9 cellular contexts compared by ENCODE assay signal in genomic region chr7:141738592-141739013, GRCh38. TPM values are rescaled to one million over a fixed set of nuclear protein-coding genes. Genes with fewer than 3 reads are reported as not detected.
DNase-seq lines count a peak whose midpoint lies in the region; ATAC-seq, FAIRE-seq and TF ChIP-seq lines count a peak whose summit lies in the region.
"Had no signal": no experiment of that assay in that cellular context is flagged by ENCODE, and none has a peak within 500 bp of the region (broad histone marks: within the 10 kb centered on the region; RNA-seq: fewer than 3 reads in every experiment).

No MANE protein-coding gene starts in this region.

- intact Hi-C loops in activated T-helper 2 cell treated with anti-CD3 and anti-CD28 coated beads, Interferon-gamma antibody, Interleukin-2, Interleukin-4, amounts not matched to agents 10 μg/mL and 5 μg/mL and 100 μg/mL, durations not matched to agents 14 hours and 24 hours and 36 hours (cut with micrococcal nuclease): loop anchor here (1.0 to 5.0 kb wide), 6 partner anchors 36 to 1069 kb away; partner anchors contain the start of genes AGK, BRAF and DENND11
- intact Hi-C loops in thyroid gland (cut with DNase I): loop anchor here (10.0 kb wide), 1 partner anchor 84 kb away; no protein-coding TSS in a partner anchor

- H3K36me3 ChIP-seq in kidney epithelial cell (ENCODE audit: control insufficient read depth, insufficient read depth, low read length): peaks cover 4% of the 10 kb centered on the region
- H3K36me3 ChIP-seq in thyroid gland: peaks cover 24 to 27% of the 10 kb centered on the region in 2 donors

- no peaks in the 10 kb centered on the region for H3K27me3 Mint-ChIP-seq in activated CD8-positive, alpha-beta memory T cell treated with anti-CD3 and anti-CD28 coated beads, Interleukin-2, amount 10 ng/mL, durations not matched to agents 7 days and 5 days
- no peaks in the 10 kb centered on the region for H3K27me3 Mint-ChIP-seq in activated T-helper 2 cell treated with anti-CD3 and anti-CD28 coated beads, Interferon-gamma antibody, Interleukin-2, Interleukin-4, amounts not matched to agents 10 μg/mL and 5 μg/mL and 100 μg/mL, durations not matched to agents 14 hours and 24 hours and 36 hours (ENCODE audit: low read depth)

- no peak for TF ChIP-seq POLR2A in thyroid gland (IDR thresholded peaks at IDR 0.05)
- no peak for TF ChIP-seq POLR2A in H54 (IDR thresholded peaks at IDR 0.05; ENCODE audit: low read depth, low read length)

- no peak for ATAC-seq in activated CD8-positive, alpha-beta memory T cell treated with anti-CD3 and anti-CD28 coated beads, Interleukin-2, amount 10 ng/mL, durations not matched to agents 7 days and 5 days

- H3K4me1 Mint-ChIP-seq in activated CD8-positive, alpha-beta memory T cell treated with anti-CD3 and anti-CD28 coated beads, Interleukin-2, amount 10 ng/mL, durations not matched to agents 7 days and 5 days: peaks cover 41% of the 10 kb centered on the region
- peaks cover 23% of the 10 kb centered on the region for H3K4me1 Mint-ChIP-seq in activated T-helper 2 cell treated with anti-CD3 and anti-CD28 coated beads, Interferon-gamma antibody, Interleukin-2, Interleukin-4, amounts not matched to agents 10 μg/mL and 5 μg/mL and 100 μg/mL, durations not matched to agents 14 hours and 24 hours and 36 hours (ENCODE audit: low read depth)

- no peaks in the 10 kb centered on the region for H3K9me3 ChIP-seq in thyroid gland

- peak overlapping the region; percentile 56 for H3K4me3 ChIP-seq in kidney epithelial cell (ENCODE audit: low read depth, low read length)
- peak overlapping the region; percentile 37 to 84 (median 79) for H3K4me3 ChIP-seq in thyroid gland (replicated peaks in 1 of 3)

- WGBS in thyroid gland, 2 donors: 1 to 2% methylated on average over 6 of the region's 6 CpGs

- CTCF ChIA-PET in activated CD8-positive, alpha-beta memory T cell treated with anti-CD3 and anti-CD28 coated beads, Interleukin-2, amount 10 ng/mL, durations not matched to agents 7 days and 5 days (lab: Charles Lee): interaction anchor here (0.9 to 3.3 kb wide), 28 partner anchors 10 to 726 kb away, joined by 3 to 51 read pairs (median 6); partner anchors contain the start of genes AGK, DENND11, MRPS33 and TAS2R5

- H3K27ac Mint-ChIP-seq in activated CD8-positive, alpha-beta memory T cell treated with anti-CD3 and anti-CD28 coated beads, Interleukin-2, amount 10 ng/mL, durations not matched to agents 7 days and 5 days: peak overlapping the region; percentile 96
- H3K27ac Mint-ChIP-seq in activated T-helper 2 cell treated with anti-CD3 and anti-CD28 coated beads, Interferon-gamma antibody, Interleukin-2, Interleukin-4, amounts not matched to agents 10 μg/mL and 5 μg/mL and 100 μg/mL, durations not matched to agents 14 hours and 24 hours and 36 hours: peak overlapping the region; percentile 93

- H3K4me3 Mint-ChIP-seq in activated CD8-positive, alpha-beta memory T cell treated with anti-CD3 and anti-CD28 coated beads, Interleukin-2, amount 10 ng/mL, durations not matched to agents 7 days and 5 days: peak overlapping the region; percentile 95
- H3K4me3 Mint-ChIP-seq in activated T-helper 2 cell treated with anti-CD3 and anti-CD28 coated beads, Interferon-gamma antibody, Interleukin-2, Interleukin-4, amounts not matched to agents 10 μg/mL and 5 μg/mL and 100 μg/mL, durations not matched to agents 14 hours and 24 hours and 36 hours (ENCODE audit: low read depth): peak overlapping the region; percentile 94

- peak overlapping the region; percentile 20 to 84 (median 80) for H3K27ac ChIP-seq in thyroid gland

- H3K9me3 Mint-ChIP-seq in activated CD8-positive, alpha-beta memory T cell treated with anti-CD3 and anti-CD28 coated beads, Interleukin-2, amount 10 ng/mL, durations not matched to agents 7 days and 5 days (ENCODE audit: low read depth): no peaks in the 10 kb centered on the region
- H3K9me3 Mint-ChIP-seq in activated T-helper 2 cell treated with anti-CD3 and anti-CD28 coated beads, Interferon-gamma antibody, Interleukin-2, Interleukin-4, amounts not matched to agents 10 μg/mL and 5 μg/mL and 100 μg/mL, durations not matched to agents 14 hours and 24 hours and 36 hours: no peaks in the 10 kb centered on the region

- peaks cover 15 to 18% of the 10 kb centered on the region in 2 donors for H3K4me1 ChIP-seq in thyroid gland

- no peak for FAIRE-seq in H54 (lab: Jason Lieb, UNC)

- peaks cover 33% of the 10 kb centered on the region for H3K36me3 Mint-ChIP-seq in activated CD8-positive, alpha-beta memory T cell treated with anti-CD3 and anti-CD28 coated beads, Interleukin-2, amount 10 ng/mL, durations not matched to agents 7 days and 5 days
- H3K36me3 Mint-ChIP-seq in activated T-helper 2 cell treated with anti-CD3 and anti-CD28 coated beads, Interferon-gamma antibody, Interleukin-2, Interleukin-4, amounts not matched to agents 10 μg/mL and 5 μg/mL and 100 μg/mL, durations not matched to agents 14 hours and 24 hours and 36 hours (ENCODE audit: low read depth): peaks cover 48% of the 10 kb centered on the region

- DNase-seq in activated CD8-positive, alpha-beta memory T cell treated with anti-CD3 and anti-CD28 coated beads, Interleukin-2, amount 10 ng/mL, durations not matched to agents 7 days and 5 days: no peak
- no peak for DNase-seq in activated CD8-positive, alpha-beta memory T cell treated with anti-CD3 and anti-CD28 coated beads, Interleukin-2, amount 50 U/mL, for 4 hours
- DNase-seq in activated T-helper 2 cell treated with anti-CD3 and anti-CD28 coated beads, Interferon-gamma antibody, Interleukin-2, Interleukin-4, amounts not matched to agents 10 μg/mL and 5 μg/mL and 100 μg/mL, durations not matched to agents 14 hours and 24 hours and 36 hours (ENCODE audit: low spot score): no peak
- no peak for DNase-seq in kidney epithelial cell (ENCODE audit: low read depth)
- DNase-seq in thyroid gland: no peak
- DNase-seq in cerebellar nuclear complex (lab: John Stamatoyannopoulos, UW): no peak
- no peak for DNase-seq in islet precursor cell
- no peak for DNase-seq in H54 (ENCODE audit: insufficient read length, low spot score)

- H3K27me3 ChIP-seq in kidney epithelial cell (ENCODE audit: control insufficient read depth, insufficient read depth, low read length) (no peaks in the 10 kb centered on the region), thyroid gland (no peaks in the 10 kb centered on the region)

- TF ChIP-seq CTCF in kidney epithelial cell (IDR thresholded peaks at IDR 0.05; ENCODE audit: insufficient read depth, low read length, poor library complexity, severe bottlenecking) (no peak), thyroid gland (IDR thresholded peaks at IDR 0.05) (no peak)

RNA-seq across cellular contexts. Expression of gene SSBP1, which starts 0.4 kb away (rescaled TPM):
- 100 to 1,000 TPM; 123 to 133 TPM for total RNA-seq in activated CD8-positive, alpha-beta memory T cell treated with anti-CD3 and anti-CD28 coated beads, Interleukin-2, amount 10 ng/mL, durations not matched to agents 7 days and 5 days
- 244 and 245 TPM in 2 replicates for total RNA-seq in activated T-helper 2 cell treated with anti-CD3 and anti-CD28 coated beads, Interferon-gamma antibody, Interleukin-2, Interleukin-4, amounts not matched to agents 10 μg/mL and 5 μg/mL and 100 μg/mL, durations not matched to agents 14 hours and 24 hours and 36 hours
- 204 and 220 TPM in 2 replicates for total RNA-seq in kidney epithelial cell
- 100 to 1,000 TPM; 112 to 146 (median 129) TPM for total RNA-seq in thyroid gland

RNA-seq across cellular contexts. Expression of gene TAS2R3, which starts 25.3 kb away (rescaled TPM):
- under 1 TPM; 0.70 to 0.75 TPM for total RNA-seq in activated CD8-positive, alpha-beta memory T cell treated with anti-CD3 and anti-CD28 coated beads, Interleukin-2, amount 10 ng/mL, durations not matched to agents 7 days and 5 days
- total RNA-seq in activated T-helper 2 cell treated with anti-CD3 and anti-CD28 coated beads, Interferon-gamma antibody, Interleukin-2, Interleukin-4, amounts not matched to agents 10 μg/mL and 5 μg/mL and 100 μg/mL, durations not matched to agents 14 hours and 24 hours and 36 hours: 1.2 and 1.5 TPM in 2 replicates
- 0.29 and 0.55 TPM in 2 replicates for total RNA-seq in kidney epithelial cell
- total RNA-seq in thyroid gland: 10 to 100 TPM in 1 of 4 donors, 1 to 10 TPM in 3; 3.0 to 11.1 (median 4.1) TPM

RNA-seq across cellular contexts. Expression of gene WEE2, which starts 30.4 kb away (rescaled TPM):
- total RNA-seq in activated CD8-positive, alpha-beta memory T cell treated with anti-CD3 and anti-CD28 coated beads, Interleukin-2, amount 10 ng/mL, durations not matched to agents 7 days and 5 days: not detected
- total RNA-seq in activated T-helper 2 cell treated with anti-CD3 and anti-CD28 coated beads, Interferon-gamma antibody, Interleukin-2, Interleukin-4, amounts not matched to agents 10 μg/mL and 5 μg/mL and 100 μg/mL, durations not matched to agents 14 hours and 24 hours and 36 hours: 0.05 TPM in 1 of 2 replicates, not detected in the other
- total RNA-seq in kidney epithelial cell: not detected in 2 replicates
- total RNA-seq in thyroid gland: under 1 TPM in 1 of 4 donors, not detected in 3; 0.79 TPM
- total RNA-seq: Daoy had no signal

RNA-seq across cellular contexts. Expression of gene DENND11, which starts 36.6 kb away (rescaled TPM):
- total RNA-seq in activated CD8-positive, alpha-beta memory T cell treated with anti-CD3 and anti-CD28 coated beads, Interleukin-2, amount 10 ng/mL, durations not matched to agents 7 days and 5 days: 10 to 100 TPM; 17.0 to 27.3 TPM
- 32.0 and 32.8 TPM in 2 replicates for total RNA-seq in activated T-helper 2 cell treated with anti-CD3 and anti-CD28 coated beads, Interferon-gamma antibody, Interleukin-2, Interleukin-4, amounts not matched to agents 10 μg/mL and 5 μg/mL and 100 μg/mL, durations not matched to agents 14 hours and 24 hours and 36 hours
- total RNA-seq in kidney epithelial cell: 17.0 and 18.9 TPM in 2 replicates
- total RNA-seq in thyroid gland: 10 to 100 TPM; 34.1 to 57.5 (median 45.3) TPM

RNA-seq across cellular contexts. Expression of gene TAS2R4, which starts 37.9 kb away (rescaled TPM):
- under 1 TPM; 0.49 to 0.82 TPM for total RNA-seq in activated CD8-positive, alpha-beta memory T cell treated with anti-CD3 and anti-CD28 coated beads, Interleukin-2, amount 10 ng/mL, durations not matched to agents 7 days and 5 days
- 0.78 and 0.94 TPM in 2 replicates for total RNA-seq in activated T-helper 2 cell treated with anti-CD3 and anti-CD28 coated beads, Interferon-gamma antibody, Interleukin-2, Interleukin-4, amounts not matched to agents 10 μg/mL and 5 μg/mL and 100 μg/mL, durations not matched to agents 14 hours and 24 hours and 36 hours
- total RNA-seq in kidney epithelial cell (0.07 and 0.08 TPM in 2 replicates), thyroid gland (1 to 10 TPM; 1.8 to 6.3 (median 4.3) TPM)
